In the genomic region with DNA sequence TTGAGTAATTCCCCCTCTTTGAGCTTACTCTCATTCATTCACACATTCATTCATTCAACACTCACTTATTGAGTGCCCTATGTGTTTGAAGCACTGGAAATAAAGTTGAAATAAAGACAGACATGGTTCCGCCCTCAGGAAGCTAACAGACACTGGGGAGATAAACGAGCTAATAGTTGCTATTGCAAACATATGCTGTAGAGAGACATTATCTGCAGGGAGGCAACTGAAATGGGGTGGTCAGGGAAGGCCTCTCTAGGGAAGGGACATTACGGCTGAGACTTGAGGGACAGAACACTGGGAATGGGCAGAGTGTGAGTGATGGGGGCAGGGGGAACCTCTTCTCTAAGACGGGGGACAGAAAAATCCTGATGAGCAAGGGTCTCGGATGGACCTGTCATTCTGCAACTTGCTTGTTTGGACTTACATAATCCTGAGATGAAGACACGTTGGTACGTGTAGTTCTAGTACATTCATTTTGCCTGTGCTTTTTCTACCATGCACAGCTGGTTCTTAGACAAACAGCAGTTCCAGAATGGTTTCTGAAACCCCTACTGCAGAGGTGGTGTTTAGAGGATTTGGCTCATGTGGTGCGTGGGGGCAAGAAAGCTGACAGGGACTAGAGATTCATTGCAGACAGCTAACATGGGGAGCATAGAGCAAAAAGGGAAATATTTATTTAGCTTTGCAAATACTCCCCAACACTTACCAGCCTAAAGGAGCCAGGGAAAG, we compare ENCODE assay signal across 18 cellular contexts.
DNase-seq lines count a peak whose midpoint lies in the region; ATAC-seq and TF ChIP-seq lines count a peak whose summit lies in the region.
"Had no signal": no experiment of that assay in that cellular context is flagged by ENCODE, and none has a peak within 500 bp of the region (broad histone marks: within the 10 kb centered on the region; RNA-seq: fewer than 3 reads in every experiment).

No MANE protein-coding gene starts in this region.

- 0 out of 4 replicates have a peak, but pooled peaks of 1 of the 2 experiments have one; percentile 29 for TF ChIP-seq EP300 in SK-N-SH (IDR thresholded peaks at IDR 0.05; ENCODE audit: borderline replicate concordance in 1 of 2, low read depth in 1 of 2, low read length in 1 of 2)

- TF ChIP-seq CTCF in SK-N-SH (IDR thresholded peaks at IDR 0.05): no peak

- peaks cover 0 to 18% of the 10 kb centered on the region in 2 experiments; a peak in 2 of 4 replicates for H3K4me1 ChIP-seq in SK-N-SH (ENCODE audit: control insufficient read depth in 1 of 2, insufficient read depth in 2 of 2, low read depth in 1 of 2, low read length in 1 of 2)
- peaks cover 8% of the 10 kb centered on the region for H3K4me1 ChIP-seq in iPS-18a (ENCODE audit: control insufficient read depth, low read depth, low read length)

- DNase-seq in SK-N-SH (peak; percentile 52), SK-N-MC (ENCODE audit: low read depth, low spot score) (no peak), superior temporal gyrus (ENCODE audit: extremely low spot score) (peak; percentile 57), NCI-H446 (lab: John Stamatoyannopoulos, UW) (no peak)
- DNase-seq: ACHN; CD4-positive, CD25-positive, alpha-beta regulatory T cell; DMS79 treated with DMSO at 0.1 percent for 48 hours; effector CD4-positive, alpha-beta T cell; left cardiac atrium; NCI-H2081 treated with DMSO at 0.1 percent for 48 hours; NK-92 treated with Interleukin-12 subunit alpha and Interleukin-12 subunit beta, amount 100 ng/mL, for 24 hours; stimulated activated CD4-positive, alpha-beta T cell treated with anti-CD3 and anti-CD28 coated beads, Interleukin-4, amount 100 ng/mL, for 1 hour; substantia nigra had no signal

- POLR2A ChIA-PET in SK-N-SH (lab: Yijun Ruan, JAX): no interaction called here

- H4K20me1 ChIP-seq in SK-N-SH (ENCODE audit: insufficient read depth): no peaks in the 10 kb centered on the region

- H3K9me2 ChIP-seq in SK-N-SH: no peaks in the 10 kb centered on the region

- H3F3A ChIP-seq in SK-N-SH (replicated peaks; ENCODE audit: insufficient read depth): no peaks in the 10 kb centered on the region

- no peak overlapping the region for H3K4me3 ChIP-seq in SK-N-SH (ENCODE audit: low read depth in 2 of 2, low read length in 1 of 2)
- peak overlapping the region; percentile 11 for H3K4me3 ChIP-seq in SK-N-MC
- peak overlapping the region; percentile 48 for H3K4me3 ChIP-seq in iPS-18a (ENCODE audit: low read length)

- H3K27me3 ChIP-seq in SK-N-SH (ENCODE audit: insufficient read depth) (no peaks in the 10 kb centered on the region; the same call in 1 of the 2 replicates), iPS-18a (ENCODE audit: control insufficient read depth, insufficient read depth, low read length) (no peaks in the 10 kb centered on the region)

- no peaks in the 10 kb centered on the region for H3K79me2 ChIP-seq in SK-N-SH (ENCODE audit: insufficient read depth)

- no peak overlapping the region for H3K4me2 ChIP-seq in SK-N-SH

- no peak overlapping the region for H2AFZ ChIP-seq in SK-N-SH (ENCODE audit: low read depth)

- no peak for TF ChIP-seq RAD21 in SK-N-SH (IDR thresholded peaks at IDR 0.05; ENCODE audit: low read length)

- WGBS in SK-N-SH (ENCODE audit: low lambda C conversion rate): 50% methylated on average over 8 of the region's 8 CpGs

- CTCF ChIA-PET in SK-N-SH (lab: Yijun Ruan, JAX): interaction anchor here (0.6 to 4.3 kb wide), 3 partner anchors 17 to 1493 kb away, joined by 3 to 23 read pairs (median 13); no protein-coding TSS in a partner anchor

- ATAC-seq in SK-N-SH treated with all-trans-retinoic acid at 6 μM for 48 hours (no peak), GM18907 (IDR thresholded peaks at IDR 0.05; ENCODE audit: unreplicated experiment) (no peak), GM21723 (IDR thresholded peaks at IDR 0.05; ENCODE audit: unreplicated experiment) (no peak)
- ATAC-seq: left cardiac atrium had no signal

- no peaks in the 10 kb centered on the region for H3K36me3 ChIP-seq in SK-N-SH (replicated peaks in 1 of 2; ENCODE audit: control insufficient read depth in 1 of 2, insufficient read depth in 2 of 2, low read length in 1 of 2)
- H3K36me3 ChIP-seq in SK-N-MC (ENCODE audit: insufficient read depth, low read length): no peaks in the 10 kb centered on the region
- no peaks in the 10 kb centered on the region for H3K36me3 ChIP-seq in iPS-18a (ENCODE audit: control insufficient read depth, low read depth, low read length)

- no peaks in the 10 kb centered on the region for H3K9me3 ChIP-seq in SK-N-SH
- no peaks in the 10 kb centered on the region for H3K9me3 ChIP-seq in SK-N-MC (ENCODE audit: low read depth, low read length)
- H3K9me3 ChIP-seq in iPS-18a (ENCODE audit: control insufficient read depth, low read depth, low read length): no peaks in the 10 kb centered on the region

- H3K27ac ChIP-seq in SK-N-SH (ENCODE audit: low read depth in 2 of 2, low read length in 1 of 2): peak overlapping the region in 1 of 2 experiments; percentile 78; a peak in 2 of 4 replicates
- H3K27ac ChIP-seq in SK-N-MC: no peak overlapping the region
- H3K27ac ChIP-seq in iPS-18a (ENCODE audit: low read length): no peak overlapping the region
- H3K27ac ChIP-seq: RWPE1 had no signal

- H3K9ac ChIP-seq in SK-N-SH (no peak overlapping the region), SK-N-MC (ENCODE audit: insufficient read length) (no peak overlapping the region), iPS-18a (ENCODE audit: low read length) (no peak overlapping the region)

TF ChIP-seq in SK-N-SH, 30 proteins besides CTCF, POLR2A, EP300 and RAD21:
- TF ChIP-seq GATA2 (CRISPR knock-in tag; IDR thresholded peaks at IDR 0.05) (0 out of 2 replicates have a peak, but pooled peaks have one; percentile 28), EZH2phosphoT487 (IDR thresholded peaks at IDR 0.05; ENCODE audit: borderline replicate concordance, low read depth) (no peak)

TF ChIP-seq in SK-N-SH treated with all-trans-retinoic acid at 6 μM for 48 hours, 23 proteins besides CTCF, POLR2A, EP300 and RAD21 (continues in another document):
- TF ChIP-seq, protein P1, sequence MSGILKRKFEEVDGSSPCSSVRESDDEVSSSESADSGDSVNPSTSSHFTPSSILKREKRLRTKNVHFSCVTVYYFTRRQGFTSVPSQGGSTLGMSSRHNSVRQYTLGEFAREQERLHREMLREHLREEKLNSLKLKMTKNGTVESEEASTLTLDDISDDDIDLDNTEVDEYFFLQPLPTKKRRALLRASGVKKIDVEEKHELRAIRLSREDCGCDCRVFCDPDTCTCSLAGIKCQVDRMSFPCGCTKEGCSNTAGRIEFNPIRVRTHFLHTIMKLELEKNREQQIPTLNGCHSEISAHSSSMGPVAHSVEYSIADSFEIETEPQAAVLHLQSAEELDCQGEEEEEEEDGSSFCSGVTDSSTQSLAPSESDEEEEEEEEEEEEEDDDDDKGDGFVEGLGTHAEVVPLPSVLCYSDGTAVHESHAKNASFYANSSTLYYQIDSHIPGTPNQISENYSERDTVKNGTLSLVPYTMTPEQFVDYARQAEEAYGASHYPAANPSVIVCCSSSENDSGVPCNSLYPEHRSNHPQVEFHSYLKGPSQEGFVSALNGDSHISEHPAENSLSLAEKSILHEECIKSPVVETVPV (CRISPR knock-in tag; IDR thresholded peaks at IDR 0.05): no peak
- TF ChIP-seq ZNF8 (CRISPR knock-in tag; IDR thresholded peaks at IDR 0.05) (no peak), BACH2 (CRISPR knock-in tag; IDR thresholded peaks at IDR 0.05; ENCODE audit: borderline replicate concordance) (no peak), TCF4 (CRISPR knock-in tag; IDR thresholded peaks at IDR 0.05; ENCODE audit: borderline replicate concordance) (no peak), ISL1 (CRISPR knock-in tag; IDR thresholded peaks at IDR 0.05) (no peak), SNAI2 (CRISPR knock-in tag; IDR thresholded peaks at IDR 0.05) (no peak), ZC3H10 (CRISPR knock-in tag; IDR thresholded peaks at IDR 0.05) (no peak), ZFP30 (CRISPR knock-in tag; IDR thresholded peaks at IDR 0.05) (no peak), GLIS3 (CRISPR knock-in tag; IDR thresholded peaks at IDR 0.05) (no peak), RARB (CRISPR knock-in tag; IDR thresholded peaks at IDR 0.05) (no peak), ARNTL (CRISPR knock-in tag; IDR thresholded peaks at IDR 0.05; ENCODE audit: borderline replicate concordance, low read depth) (no peak)
- TF ChIP-seq, protein P2, sequence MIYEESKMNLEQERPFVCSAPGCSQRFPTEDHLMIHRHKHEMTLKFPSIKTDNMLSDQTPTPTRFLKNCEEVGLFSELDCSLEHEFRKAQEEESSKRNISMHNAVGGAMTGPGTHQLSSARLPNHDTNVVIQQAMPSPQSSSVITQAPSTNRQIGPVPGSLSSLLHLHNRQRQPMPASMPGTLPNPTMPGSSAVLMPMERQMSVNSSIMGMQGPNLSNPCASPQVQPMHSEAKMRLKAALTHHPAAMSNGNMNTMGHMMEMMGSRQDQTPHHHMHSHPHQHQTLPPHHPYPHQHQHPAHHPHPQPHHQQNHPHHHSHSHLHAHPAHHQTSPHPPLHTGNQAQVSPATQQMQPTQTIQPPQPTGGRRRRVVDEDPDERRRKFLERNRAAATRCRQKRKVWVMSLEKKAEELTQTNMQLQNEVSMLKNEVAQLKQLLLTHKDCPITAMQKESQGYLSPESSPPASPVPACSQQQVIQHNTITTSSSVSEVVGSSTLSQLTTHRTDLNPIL (CRISPR knock-in tag; IDR thresholded peaks at IDR 0.05; ENCODE audit: low read depth): no peak
- TF ChIP-seq, protein P3, sequence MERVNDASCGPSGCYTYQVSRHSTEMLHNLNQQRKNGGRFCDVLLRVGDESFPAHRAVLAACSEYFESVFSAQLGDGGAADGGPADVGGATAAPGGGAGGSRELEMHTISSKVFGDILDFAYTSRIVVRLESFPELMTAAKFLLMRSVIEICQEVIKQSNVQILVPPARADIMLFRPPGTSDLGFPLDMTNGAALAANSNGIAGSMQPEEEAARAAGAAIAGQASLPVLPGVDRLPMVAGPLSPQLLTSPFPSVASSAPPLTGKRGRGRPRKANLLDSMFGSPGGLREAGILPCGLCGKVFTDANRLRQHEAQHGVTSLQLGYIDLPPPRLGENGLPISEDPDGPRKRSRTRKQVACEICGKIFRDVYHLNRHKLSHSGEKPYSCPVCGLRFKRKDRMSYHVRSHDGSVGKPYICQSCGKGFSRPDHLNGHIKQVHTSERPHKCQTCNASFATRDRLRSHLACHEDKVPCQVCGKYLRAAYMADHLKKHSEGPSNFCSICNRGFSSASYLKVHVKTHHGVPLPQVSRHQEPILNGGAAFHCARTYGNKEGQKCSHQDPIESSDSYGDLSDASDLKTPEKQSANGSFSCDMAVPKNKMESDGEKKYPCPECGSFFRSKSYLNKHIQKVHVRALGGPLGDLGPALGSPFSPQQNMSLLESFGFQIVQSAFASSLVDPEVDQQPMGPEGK (CRISPR knock-in tag; IDR thresholded peaks at IDR 0.05; ENCODE audit: borderline replicate concordance): no peak

Comparison
In these comparisons a context has a peak if more than half of its experiments do, and no peak if none do; other contexts are left out.
1. DNase-seq: peak in SK-N-SH (single experiment) and superior temporal gyrus (single experiment); none in SK-N-MC (single experiment) and NCI-H446 (0 of 2).
2. H3K4me3 ChIP-seq: peak in SK-N-MC (single experiment) and iPS-18a (single experiment); none in SK-N-SH (0 of 2).